Comparison of ENCODE assay signal across 35 cellular contexts in genomic region chr7:97468491-97468890, GRCh38.
"Had no signal": no experiment of that assay in that cellular context is flagged by ENCODE, and none has a peak within 500 bp of the region (broad histone marks: within the 10 kb centered on the region; RNA-seq: fewer than 3 reads in every experiment).

No MANE protein-coding gene starts in this region.

- DNase-seq: Karpas-422, Kasumi-1, MG63, MM.1S, MV-4-11, NCI-H1048, NCI-H1092, NCI-H1092 treated with DMSO at 0.1 percent for 48 hours, NCI-H1105, NCI-H1105 treated with DMSO at 0.1 percent for 48 hours, NCI-H1417, NCI-H1417 treated with DMSO at 0.1 percent for 48 hours, NCI-H1436, NCI-H1436 treated with DMSO at 0.1 percent for 48 hours, NCI-H146, NCI-H1694, NCI-H1694 treated with DMSO at 0.1 percent for 48 hours, NCI-H187, NCI-H187 treated with DMSO at 0.1 percent for 48 hours, NCI-H1930, NCI-H2029, NCI-H2029 treated with DMSO at 0.1 percent for 48 hours, NCI-H2081, NCI-H2081 treated with DMSO at 0.1 percent for 48 hours, NCI-H2107, NCI-H2171, NCI-H2171 treated with DMSO at 0.1 percent for 48 hours, NCI-H2227 treated with DMSO at 0.1 percent for 48 hours, NCI-H226, NCI-H345, NCI-H446, NCI-H446 treated with DMSO at 0.1 percent for 48 hours, NCI-H510A, NCI-H510A treated with DMSO at 0.1 percent for 48 hours, NCI-H524 had no signal

- H3K36me3 ChIP-seq: MG63 had no signal

- H3K27me3 ChIP-seq: MG63 had no signal

- H3K9me3 ChIP-seq: MG63 had no signal

- H3K4me3 ChIP-seq: MG63 had no signal
